In the genomic region with DNA sequence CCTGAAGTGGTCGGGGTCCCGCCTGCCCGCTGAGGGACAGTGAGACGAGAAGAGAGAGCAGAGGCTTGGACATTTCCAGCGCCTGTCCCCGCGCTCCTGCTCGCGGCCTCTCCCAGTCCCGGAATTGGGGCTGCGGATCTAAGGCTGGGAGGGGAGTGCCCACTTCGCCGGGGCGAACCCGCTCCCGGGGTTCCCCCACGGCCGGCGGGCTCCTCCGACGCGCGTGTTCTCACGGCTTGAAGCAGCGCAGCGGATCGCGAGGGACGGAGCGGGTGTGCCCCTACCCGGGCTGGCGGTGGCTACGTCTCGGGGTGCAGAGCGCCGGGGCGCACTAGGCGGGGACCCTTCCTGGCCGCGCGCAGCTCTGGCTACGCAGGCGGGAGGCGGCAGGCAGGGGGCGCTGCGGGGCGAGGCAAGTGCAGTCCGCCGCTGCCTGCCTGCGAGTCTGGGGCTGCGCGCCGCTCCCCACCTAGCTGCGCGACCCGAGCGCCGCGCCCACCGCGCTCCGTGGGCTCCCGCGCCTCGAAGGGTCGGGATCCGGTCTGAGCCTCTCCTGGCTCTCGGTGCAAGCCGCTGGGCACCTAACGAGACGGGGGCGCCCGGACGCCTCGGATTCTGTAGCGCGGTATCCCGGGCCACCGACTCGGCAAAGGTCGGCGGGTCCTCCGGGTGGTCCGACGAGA, we compare ENCODE assay signal across 1 cellular context.
TF ChIP-seq lines count a peak whose summit lies in the region.

No MANE protein-coding gene starts in this region.

TF ChIP-seq in HCT116, 20 proteins besides CTCF, POLR2A, EP300 and RAD21 (continued from another document):
- no peak for TF ChIP-seq REST (IDR thresholded peaks at IDR 0.05; ENCODE audit: low read depth)
- TF ChIP-seq SP1 (IDR thresholded peaks at IDR 0.05; ENCODE audit: low read depth), result no peak
- TF ChIP-seq EZH2 (IDR thresholded peaks at IDR 0.05), result no peak
- no peak for TF ChIP-seq POLR2AphosphoS5 (IDR thresholded peaks at IDR 0.05; ENCODE audit: low read depth, low read length)
- TF ChIP-seq ELF1 (IDR thresholded peaks at IDR 0.05; ENCODE audit: borderline replicate concordance, low read depth), result no peak
- no peak for TF ChIP-seq CEBPB (IDR thresholded peaks at IDR 0.05; ENCODE audit: low read depth)
